In the genomic region with DNA sequence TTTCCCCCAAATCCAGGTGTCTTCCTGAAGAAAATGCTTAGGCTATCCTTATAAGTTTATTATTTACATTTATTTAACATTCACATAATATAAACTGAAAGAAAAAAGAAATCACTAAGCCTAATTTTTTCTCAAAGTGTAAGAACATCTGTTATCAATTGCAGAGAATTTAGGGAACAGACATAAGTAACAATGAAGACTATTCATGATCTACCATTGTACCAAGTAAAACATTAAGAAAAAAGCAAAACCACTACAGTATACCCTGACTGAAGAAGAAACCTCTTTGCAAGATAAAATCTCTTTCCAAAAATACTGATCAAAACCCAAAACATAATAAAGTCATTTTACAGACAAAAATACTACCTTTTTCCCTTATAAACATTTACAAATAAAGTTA, we compare ENCODE assay signal across 1 cellular context.
TF ChIP-seq lines count a peak whose summit lies in the region.

No MANE protein-coding gene starts in this region.

TF ChIP-seq in SK-N-SH treated with all-trans-retinoic acid at 6 μM for 48 hours, 23 proteins besides CTCF, POLR2A, EP300 and RAD21 (continued from another document):
- TF ChIP-seq TOX (CRISPR knock-in tag; IDR thresholded peaks at IDR 0.05; ENCODE audit: borderline replicate concordance) = no peak
